In genomic region chr1:90411155-90411554, GRCh38 we compare ENCODE assay signal across 24 cellular contexts.
"Had no signal": no experiment of that assay in that cellular context is flagged by ENCODE, and none has a peak within 500 bp of the region (broad histone marks: within the 10 kb centered on the region; RNA-seq: fewer than 3 reads in every experiment).

No MANE protein-coding gene starts in this region.

- H3K4me1 Mint-ChIP-seq: mesothelial cell of epicardium; naive thymus-derived CD4-positive, alpha-beta T cell; nephron; stimulated activated effector memory CD8-positive, alpha-beta T cell treated with anti-CD3 and anti-CD28 coated beads, Interleukin-12 subunit alpha, Interleukin-12 subunit beta, amount 100 ng/mL, for 72 hours had no signal

- H3K36me3 Mint-ChIP-seq: mesothelial cell of epicardium; naive thymus-derived CD4-positive, alpha-beta T cell; neural progenitor cell; stimulated activated effector memory CD8-positive, alpha-beta T cell treated with anti-CD3 and anti-CD28 coated beads, Interleukin-12 subunit alpha, Interleukin-12 subunit beta, amount 100 ng/mL, for 72 hours had no signal

- ATAC-seq: heart right ventricle; left lung; naive thymus-derived CD4-positive, alpha-beta T cell; sciatic nerve; stimulated activated effector memory CD8-positive, alpha-beta T cell treated with anti-CD3 and anti-CD28 coated beads, Interleukin-12 subunit alpha, Interleukin-12 subunit beta, amount 100 ng/mL, for 72 hours had no signal

- H3K4me1 ChIP-seq: esophagus muscularis mucosa, heart right ventricle, left lung, neural progenitor cell, parathyroid adenoma, right atrium auricular region, stomach, vagina had no signal

- H3K79me2 ChIP-seq: parathyroid adenoma had no signal

- H3K4me3 ChIP-seq: dorsolateral prefrontal cortex, esophagus muscularis mucosa, heart right ventricle, left lung, neural progenitor cell, right atrium auricular region, stomach, thyroid gland, vagina had no signal

- H3K27me3 Mint-ChIP-seq: progenitor cell of endocrine pancreas had no signal

- DNase-seq: dorsolateral prefrontal cortex; effector CD4-positive, alpha-beta T cell; foreskin melanocyte; glutamatergic neuron; heart right ventricle; left lung; mesenchymal stem cell; naive thymus-derived CD4-positive, alpha-beta T cell; stimulated activated CD4-positive, alpha-beta T cell treated with anti-CD3 and anti-CD28 coated beads, Interleukin-2, amount 100 ng/mL, for 24 hours; stimulated activated CD4-positive, alpha-beta T cell treated with anti-CD3 and anti-CD28 coated beads, Interleukin-4, amount 100 ng/mL, for 24 hours; stimulated activated naive CD4-positive, alpha-beta T cell treated with Interleukin-2 at 50 U/mL for 16 hours; stomach; thyroid gland had no signal

- H3K36me3 ChIP-seq: esophagus muscularis mucosa, heart right ventricle, left lung, neural progenitor cell, right atrium auricular region, stomach, thyroid gland, vagina had no signal

- H3K27ac ChIP-seq: dorsolateral prefrontal cortex, epithelial cell of prostate, esophagus muscularis mucosa, heart right ventricle, left lung, neural progenitor cell, parathyroid adenoma, right atrium auricular region, stomach, thyroid gland, vagina had no signal

- H3K27me3 ChIP-seq: esophagus muscularis mucosa, heart right ventricle, left lung, neural progenitor cell, right atrium auricular region, stomach, thyroid gland, vagina had no signal

- H3K4me3 Mint-ChIP-seq: mesothelial cell of epicardium; naive thymus-derived CD4-positive, alpha-beta T cell; nephron; neural progenitor cell; stimulated activated effector memory CD8-positive, alpha-beta T cell treated with anti-CD3 and anti-CD28 coated beads, Interleukin-12 subunit alpha, Interleukin-12 subunit beta, amount 100 ng/mL, for 72 hours had no signal

- H3K9me3 ChIP-seq: right atrium auricular region, thyroid gland, vagina had no signal

- H3K4me2 ChIP-seq: neural progenitor cell had no signal

- H2AFZ ChIP-seq: neural progenitor cell, parathyroid adenoma had no signal

- H3K9me3 Mint-ChIP-seq: stimulated activated effector memory CD8-positive, alpha-beta T cell treated with anti-CD3 and anti-CD28 coated beads, Interleukin-12 subunit alpha, Interleukin-12 subunit beta, amount 100 ng/mL, for 72 hours had no signal

- H3K27ac Mint-ChIP-seq: mesothelial cell of epicardium; naive thymus-derived CD4-positive, alpha-beta T cell; nephron; neural progenitor cell; progenitor cell of endocrine pancreas; stimulated activated effector memory CD8-positive, alpha-beta T cell treated with anti-CD3 and anti-CD28 coated beads, Interleukin-12 subunit alpha, Interleukin-12 subunit beta, amount 100 ng/mL, for 72 hours had no signal
